19 cellular contexts compared by ENCODE assay signal in genomic region chr5:54868511-54869483, GRCh38.
DNase-seq lines count a peak whose midpoint lies in the region; ATAC-seq and TF ChIP-seq lines count a peak whose summit lies in the region.
"Had no signal": no experiment of that assay in that cellular context is flagged by ENCODE, and none has a peak within 500 bp of the region (broad histone marks: within the 10 kb centered on the region; RNA-seq: fewer than 3 reads in every experiment).

No MANE protein-coding gene starts in this region.

- H3K27ac Mint-ChIP-seq in activated T-cell treated with anti-CD3 and anti-CD28 coated beads, Interleukin-2, amount 50 U/mL, for 72 hours: peak overlapping the region; percentile 70
- H3K27ac Mint-ChIP-seq in progenitor cell of endocrine pancreas: no peak overlapping the region
- H3K27ac Mint-ChIP-seq: B cell, mesothelial cell of epicardium had no signal

- no peak for TF ChIP-seq CTCF in progenitor cell of endocrine pancreas (IDR thresholded peaks at IDR 0.05; ENCODE audit: unreplicated experiment)

- ATAC-seq in GM18867 (IDR thresholded peaks at IDR 0.05; ENCODE audit: unreplicated experiment) (peak; percentile 49), HG02678 (IDR thresholded peaks at IDR 0.05; ENCODE audit: unreplicated experiment) (peak; percentile 50), esophagus mucosa (no peak)
- peak; percentile 85 to 88 for ATAC-seq in activated T-cell treated with anti-CD3 and anti-CD28 coated beads, Interleukin-2, amount 50 U/mL, for 72 hours (replicated peaks in 1 of 2)
- ATAC-seq: gastrocnemius medialis had no signal

- in situ Hi-C loops in G401 (cut with HindIII; ENCODE audit: low sequenced_read_pairs): no loop called here

- DNase-seq in activated T-cell treated with anti-CD3 and anti-CD28 coated beads, Interleukin-2, amount 50 U/mL, for 72 hours: peak; percentile 40 to 54
- peak; percentile 7 to 27 for DNase-seq in stimulated activated CD4-positive, alpha-beta T cell treated with anti-CD3 and anti-CD28 coated beads, Interleukin-2, amount 100 ng/mL, for 48 hours
- no peak for DNase-seq in progenitor cell of endocrine pancreas (ENCODE audit: low spot score, unreplicated experiment)
- no peak for DNase-seq in G401 (ENCODE audit: low spot score)
- DNase-seq: amygdala, Caco-2, EL, erythroblast, gastrocnemius medialis, Karpas-422, NCI-H1092, NCI-H2107, NCI-H524 treated with DMSO at 0.1 percent for 48 hours had no signal

- H3K4me3 Mint-ChIP-seq in activated T-cell treated with anti-CD3 and anti-CD28 coated beads, Interleukin-2, amount 50 U/mL, for 72 hours: peak overlapping the region; percentile 44 to 64
- no peak overlapping the region for H3K4me3 Mint-ChIP-seq in progenitor cell of endocrine pancreas (ENCODE audit: low read depth)
- H3K4me3 Mint-ChIP-seq: B cell, mesothelial cell of epicardium, neural crest cell had no signal

- peaks cover 62% of the 10 kb centered on the region for H3K27me3 Mint-ChIP-seq in activated T-cell treated with anti-CD3 and anti-CD28 coated beads, Interleukin-2, amount 50 U/mL, for 72 hours (ENCODE audit: low read depth)
- H3K27me3 Mint-ChIP-seq in progenitor cell of endocrine pancreas: no peaks in the 10 kb centered on the region

- no peaks in the 10 kb centered on the region for H3K9me3 Mint-ChIP-seq in activated T-cell treated with anti-CD3 and anti-CD28 coated beads, Interleukin-2, amount 50 U/mL, for 72 hours
- no peaks in the 10 kb centered on the region for H3K9me3 Mint-ChIP-seq in progenitor cell of endocrine pancreas (ENCODE audit: low read depth)
- H3K9me3 Mint-ChIP-seq: mesothelial cell of epicardium, neural crest cell had no signal

- H3K4me1 Mint-ChIP-seq in activated T-cell treated with anti-CD3 and anti-CD28 coated beads, Interleukin-2, amount 50 U/mL, for 72 hours (ENCODE audit: low read depth): peaks cover 29% of the 10 kb centered on the region
- H3K4me1 Mint-ChIP-seq in progenitor cell of endocrine pancreas (ENCODE audit: low read depth): peaks cover 24% of the 10 kb centered on the region
- H3K4me1 Mint-ChIP-seq: neural crest cell had no signal

- H3K36me3 Mint-ChIP-seq in activated T-cell treated with anti-CD3 and anti-CD28 coated beads, Interleukin-2, amount 50 U/mL, for 72 hours (ENCODE audit: insufficient read depth in 2 of 2): no peaks in the 10 kb centered on the region
- no peaks in the 10 kb centered on the region for H3K36me3 Mint-ChIP-seq in progenitor cell of endocrine pancreas (ENCODE audit: insufficient read depth)
- H3K36me3 Mint-ChIP-seq: mesothelial cell of epicardium had no signal

Comparison
In these comparisons a context has a peak if more than half of its experiments do, and no peak if none do; other contexts are left out.
1. DNase-seq: peak in activated T-cell treated with anti-CD3 and anti-CD28 coated beads, Interleukin-2, amount 50 U/mL, for 72 hours (2 of 2) and stimulated activated CD4-positive, alpha-beta T cell treated with anti-CD3 and anti-CD28 coated beads, Interleukin-2, amount 100 ng/mL, for 48 hours (2 of 2); none in progenitor cell of endocrine pancreas (single experiment) and G401 (single experiment).